Comparison of ENCODE assay signal across 11 cellular contexts in genomic region chr14:21106191-21106505, GRCh38. TPM values are rescaled to one million over a fixed set of nuclear protein-coding genes. Genes with fewer than 3 reads are reported as not detected.
DNase-seq lines count a peak whose midpoint lies in the region; TF ChIP-seq lines count a peak whose summit lies in the region.
"Had no signal": no experiment of that assay in that cellular context is flagged by ENCODE, and none has a peak within 500 bp of the region (broad histone marks: within the 10 kb centered on the region; RNA-seq: fewer than 3 reads in every experiment).

No MANE protein-coding gene starts in this region.

- H3K9ac ChIP-seq in mesendoderm (ENCODE audit: low read length) = peak overlapping the region; percentile 41

- no peaks in the 10 kb centered on the region for H3K9me3 ChIP-seq in left ventricle myocardium inferior (replicated peaks)
- no peaks in the 10 kb centered on the region for H3K9me3 ChIP-seq in uterus

- peaks cover 47% of the 10 kb centered on the region for H3K4me1 ChIP-seq in left ventricle myocardium inferior
- H3K4me1 ChIP-seq in mesendoderm (ENCODE audit: control insufficient read depth, low read depth, low read length) = peaks cover 10% of the 10 kb centered on the region
- H3K4me1 ChIP-seq in uterus = peaks cover 0 to 11% of the 10 kb centered on the region in 2 donors

- H3K36me3 Mint-ChIP-seq in Calu3 (ENCODE audit: insufficient read depth, unreplicated experiment) = peaks cover 14% of the 10 kb centered on the region

- no peaks in the 10 kb centered on the region for H3K79me1 ChIP-seq in mesendoderm (ENCODE audit: low read length)

- H3K27me3 Mint-ChIP-seq in Calu3 (ENCODE audit: unreplicated experiment) = no peaks in the 10 kb centered on the region

- H3K9me3 Mint-ChIP-seq in Calu3 (ENCODE audit: low read depth, unreplicated experiment) = no peaks in the 10 kb centered on the region

- WGBS in mesendoderm (ENCODE audit: extremely low coverage, insufficient coverage, low lambda C conversion rate) = no CpG with 5 or more reads among the region's 4 CpGs

- CTCF ChIA-PET in Calu3 (lab: Charles Lee) = interaction anchor here (0.6 kb wide), 1 partner anchor 20 kb away, joined by 3 read pairs; no protein-coding TSS in a partner anchor

- H3K36me3 ChIP-seq in left ventricle myocardium inferior (no peaks in the 10 kb centered on the region), mesendoderm (ENCODE audit: control insufficient read depth, insufficient read depth, low read length) (no peaks in the 10 kb centered on the region), uterus (no peaks in the 10 kb centered on the region)

- no peaks in the 10 kb centered on the region for H3K79me2 ChIP-seq in mesendoderm (ENCODE audit: control insufficient read depth, insufficient read depth, low read length)

- no peak overlapping the region for H3K18ac ChIP-seq in mesendoderm (ENCODE audit: low read length)

- H3K23ac ChIP-seq in mesendoderm (ENCODE audit: low read length) = no peak overlapping the region

- no TSS peak for BruUV-seq in Calu3 (replicated peaks; lab: Mats Ljungman, UMichigan)

- H3K4me2 ChIP-seq in mesendoderm (ENCODE audit: low read length) = no peak overlapping the region

- intact Hi-C loops in left ventricle myocardium inferior (cut with micrococcal nuclease) (no loop called here), cardiac septum (cut with DNase I) (loop anchor here (2.0 to 5.0 kb wide), 2 partner anchors 13 to 249 kb away; no protein-coding TSS in a partner anchor), uterus (cut with DNase I; ENCODE audit: low total_unique reads) (no loop called here), Calu3 (cut with micrococcal nuclease; ENCODE audit: unreplicated experiment) (no loop called here)

- H2BK120ac ChIP-seq in mesendoderm (ENCODE audit: low read depth, low read length) = no peak overlapping the region

- no peak overlapping the region for H4K8ac ChIP-seq in mesendoderm (ENCODE audit: low read depth, low read length)

- no peak overlapping the region for H3K4ac ChIP-seq in mesendoderm (ENCODE audit: low read depth, low read length)

- H3K4me3 ChIP-seq in left ventricle myocardium inferior (peak overlapping the region; percentile 41), cardiac fibroblast (replicated peaks in 1 of 2; ENCODE audit: low read depth in 2 of 2, low read length in 2 of 2) (peak overlapping the region in 1 of 2 donors; percentile 13), mesendoderm (ENCODE audit: low read length) (no peak overlapping the region), uterus (no peak overlapping the region)

- no peak overlapping the region for H3K4me3 Mint-ChIP-seq in Calu3 (ENCODE audit: low read depth, unreplicated experiment)

- H4K5ac ChIP-seq in mesendoderm (ENCODE audit: low read length) = no peak overlapping the region

- H3K4me1 Mint-ChIP-seq in Calu3 (ENCODE audit: low read depth, unreplicated experiment) = peaks cover 48% of the 10 kb centered on the region

- no peak overlapping the region for H2BK15ac ChIP-seq in mesendoderm (replicated peaks; ENCODE audit: low read depth)

- TF ChIP-seq CTCF in left ventricle myocardium inferior (IDR thresholded peaks at IDR 0.05; ENCODE audit: borderline replicate concordance) (no peak), cardiac fibroblast (IDR thresholded peaks at IDR 0.05; ENCODE audit: low read depth, low read length) (no peak), uterus (IDR thresholded peaks at IDR 0.05) (no peak), Calu3 (IDR thresholded peaks at IDR 0.05; ENCODE audit: unreplicated experiment) (no peak)

- no peak overlapping the region for H3K27ac Mint-ChIP-seq in Calu3 (ENCODE audit: unreplicated experiment)

- H3K27me3 ChIP-seq in left ventricle myocardium inferior (ENCODE audit: low read depth) = no peaks in the 10 kb centered on the region
- H3K27me3 ChIP-seq in mesendoderm (ENCODE audit: insufficient read depth, low read length, poor library complexity) = no peaks in the 10 kb centered on the region
- no peaks in the 10 kb centered on the region for H3K27me3 ChIP-seq in uterus

- no peak overlapping the region for H2AK5ac ChIP-seq in mesendoderm (ENCODE audit: low read length)

- peak overlapping the region; percentile 15 for H2BK5ac ChIP-seq in mesendoderm (ENCODE audit: low read length)

- peak overlapping the region; percentile 75 for H3K56ac ChIP-seq in mesendoderm (ENCODE audit: low read length)

- H3K27ac ChIP-seq in left ventricle myocardium inferior (replicated peaks) = peak overlapping the region; percentile 99
- no peak overlapping the region for H3K27ac ChIP-seq in mesendoderm (ENCODE audit: low read depth, low read length)
- peak overlapping the region; percentile 61 to 99 for H3K27ac ChIP-seq in uterus

- no peak for TF ChIP-seq POLR2A in uterus (IDR thresholded peaks at IDR 0.05)

- no peak for DNase-seq in left ventricle myocardium inferior
- DNase-seq in cardiac septum (ENCODE audit: low spot score) = no peak
- DNase-seq in cardiac fibroblast (ENCODE audit: low read depth in 2 of 2) = peak; percentile 66 to 89
- no peak for DNase-seq in mesendoderm
- no peak for DNase-seq in uterus
- DNase-seq in germinal center (ENCODE audit: low spot score) = no peak
- DNase-seq in Calu3 = no peak
- no peak for DNase-seq in occipital lobe (lab: John Stamatoyannopoulos, UW)
- DNase-seq: NCI-H1048 had no signal

RNA-seq across cellular contexts. Expression of gene TMEM253, which starts 5.3 kb away (rescaled TPM):
- 0.19 TPM for total RNA-seq in left ventricle myocardium inferior
- 0.48 TPM for total RNA-seq in cardiac septum
- 1.1 TPM for polyA plus RNA-seq in mesendoderm (2013, experiment 1 of 2)
- 1.2 TPM for polyA plus RNA-seq in mesendoderm (2013, experiment 2 of 2)
- total RNA-seq in uterus = under 1 TPM in 1 of 4 donors, not detected in 3; 0.85 TPM
- total RNA-seq in Calu3 (2022) = 0.24 TPM in 1 of 2 replicates, not detected in the other
- total RNA-seq in occipital lobe = not detected
- total RNA-seq: RPMI7951 had no signal

RNA-seq across cellular contexts. Expression of gene ZNF219, which starts 7.7 kb away (rescaled TPM):
- 44.9 TPM for total RNA-seq in left ventricle myocardium inferior
- 51.1 TPM for total RNA-seq in cardiac septum
- polyA plus RNA-seq in mesendoderm (2013, experiment 1 of 2) = 43.6 TPM
- polyA plus RNA-seq in mesendoderm (2013, experiment 2 of 2) = 45.1 TPM
- 10 to 100 TPM in 3 of 4 donors, 1 to 10 TPM in 1; 7.4 to 56.8 (median 15.9) TPM for total RNA-seq in uterus
- total RNA-seq in Calu3 (2022) = 18.5 and 20.3 TPM in 2 replicates
- 9.7 TPM for total RNA-seq in occipital lobe

RNA-seq across cellular contexts. Expression of gene ARHGEF40, which starts 36.0 kb away (rescaled TPM):
- total RNA-seq in left ventricle myocardium inferior (21.3 TPM), cardiac septum (26.3 TPM), uterus (100 to 1,000 TPM in 2 of 4 donors, 10 to 100 TPM in 2; 25.3 to 103 (median 66.9) TPM), Calu3 (2022) (15.0 and 16.8 TPM in 2 replicates), occipital lobe (15.9 TPM)
- 29.5 TPM for polyA plus RNA-seq in mesendoderm (2013, experiment 1 of 2)
- 26.2 TPM for polyA plus RNA-seq in mesendoderm (2013, experiment 2 of 2)

RNA-seq across cellular contexts. Expression of gene RNASE8, which starts 48.5 kb away (rescaled TPM):
- total RNA-seq in left ventricle myocardium inferior (not detected), cardiac septum (not detected), uterus (not detected), Calu3 (2022) (not detected in 2 replicates), occipital lobe (not detected)
- not detected for polyA plus RNA-seq in mesendoderm (2013, experiment 1 of 2)
- not detected for polyA plus RNA-seq in mesendoderm (2013, experiment 2 of 2)
- total RNA-seq: renal cortical epithelial cell, RPMI7951 had no signal

RNA-seq across cellular contexts. Expression of gene OR5AU1, which starts 49.7 kb away (rescaled TPM):
- total RNA-seq in left ventricle myocardium inferior (not detected), cardiac septum (not detected), uterus (not detected), Calu3 (2022) (0.05 and 0.14 TPM in 2 replicates), occipital lobe (not detected)
- 0.01 TPM for polyA plus RNA-seq in mesendoderm (2013, experiment 1 of 2)
- polyA plus RNA-seq in mesendoderm (2013, experiment 2 of 2) = 0.01 TPM
- total RNA-seq: renal cortical epithelial cell, RPMI7951 had no signal

Comparison
In these comparisons a context has a peak if more than half of its experiments do, and no peak if none do; other contexts are left out.
1. DNase-seq: peak in cardiac fibroblast (2 of 2); none in left ventricle myocardium inferior (single experiment), cardiac septum (single experiment), mesendoderm (single experiment), uterus (0 of 2), germinal center (single experiment), Calu3 (single experiment) and occipital lobe (single experiment).